In genomic region chr6:139448094-139448649, GRCh38 we compare ENCODE assay signal across 9 cellular contexts.
A peak's percentile ranks its signal among the peaks of the same experiment; 100 is the strongest.
DNase-seq lines count a peak whose midpoint lies in the region; ATAC-seq and TF ChIP-seq lines count a peak whose summit lies in the region.
"Had no signal": no experiment of that assay in that cellular context is flagged by ENCODE, and none has a peak within 500 bp of the region (broad histone marks: within the 10 kb centered on the region; RNA-seq: fewer than 3 reads in every experiment).

No MANE protein-coding gene starts in this region.

- no peak for TF ChIP-seq CTCF in glutamatergic neuron (IDR thresholded peaks at IDR 0.05; ENCODE audit: partially characterized antibody, unreplicated experiment)

- peaks cover 4% of the 10 kb centered on the region; the same call in 1 of the 2 replicates for H3K4me1 ChIP-seq in Karpas-422 (ENCODE audit: low read length)

- H3K9me2 ChIP-seq in Karpas-422 (replicated peaks; ENCODE audit: insufficient read depth, low read length), result no peaks in the 10 kb centered on the region

- no peaks in the 10 kb centered on the region for H3K9me3 Mint-ChIP-seq in glutamatergic neuron (ENCODE audit: unreplicated experiment)
- H3K9me3 Mint-ChIP-seq: activated T-helper 17 cell treated with anti-CD3 and anti-CD28 coated beads, Interleukin-2, amount 50 U/mL, for 72 hours had no signal

- H3K4me2 ChIP-seq in Karpas-422 (ENCODE audit: low read depth, low read length, poor library complexity, severe bottlenecking), result no peak overlapping the region

- H4K20me1 ChIP-seq in Karpas-422 (ENCODE audit: insufficient read depth, low read depth, low read length), result no peaks in the 10 kb centered on the region

- H3K9ac ChIP-seq in Karpas-422 (ENCODE audit: low read length), result no peak overlapping the region

- peak; percentile 59 for DNase-seq in kidney tubule cell (ENCODE audit: low spot score)
- DNase-seq in Karpas-422, result no peak
- no peak for DNase-seq in NCI-H69 (lab: John Stamatoyannopoulos, UW)
- DNase-seq in ureter (ENCODE audit: low spot score), result no peak
- DNase-seq in glutamatergic neuron, result no peak

- ATAC-seq in GM18858 (IDR thresholded peaks at IDR 0.05; ENCODE audit: unreplicated experiment), result peak; percentile 92
- peak; percentile 94 for ATAC-seq in GM21825 (IDR thresholded peaks at IDR 0.05; ENCODE audit: unreplicated experiment)
- peak; percentile 87 for ATAC-seq in HG03469 (IDR thresholded peaks at IDR 0.05; ENCODE audit: unreplicated experiment)
- ATAC-seq: activated T-helper 17 cell treated with anti-CD3 and anti-CD28 coated beads, Interleukin-2, amount 50 U/mL, for 72 hours had no signal

- H3K27me3 ChIP-seq in Karpas-422 (ENCODE audit: low read length), result no peaks in the 10 kb centered on the region

- H3K9me3 ChIP-seq in Karpas-422 (ENCODE audit: low read length), result no peaks in the 10 kb centered on the region

- no peak overlapping the region for H3K27ac ChIP-seq in Karpas-422 (ENCODE audit: low read length)

- no peak overlapping the region for H2AFZ ChIP-seq in Karpas-422 (ENCODE audit: low read length)

- H3K4me1 Mint-ChIP-seq in glutamatergic neuron (ENCODE audit: low read depth, unreplicated experiment), result peaks cover 1% of the 10 kb centered on the region
- H3K4me1 Mint-ChIP-seq: activated T-helper 17 cell treated with anti-CD3 and anti-CD28 coated beads, Interleukin-2, amount 50 U/mL, for 72 hours had no signal

- no peaks in the 10 kb centered on the region for H3K27me3 Mint-ChIP-seq in glutamatergic neuron (ENCODE audit: unreplicated experiment)
- H3K27me3 Mint-ChIP-seq: activated T-helper 17 cell treated with anti-CD3 and anti-CD28 coated beads, Interleukin-2, amount 50 U/mL, for 72 hours had no signal

- H3K36me3 ChIP-seq in Karpas-422 (ENCODE audit: insufficient read depth, low read length), result no peaks in the 10 kb centered on the region

- no peaks in the 10 kb centered on the region for H3K79me2 ChIP-seq in Karpas-422 (ENCODE audit: low read length)

- H3K27ac Mint-ChIP-seq in glutamatergic neuron (ENCODE audit: unreplicated experiment), result no peak overlapping the region
- H3K27ac Mint-ChIP-seq: activated T-helper 17 cell treated with anti-CD3 and anti-CD28 coated beads, Interleukin-2, amount 50 U/mL, for 72 hours had no signal

- H3K36me3 Mint-ChIP-seq in glutamatergic neuron (ENCODE audit: unreplicated experiment), result no peaks in the 10 kb centered on the region

- H3K4me3 ChIP-seq in Karpas-422 (ENCODE audit: low read length), result no peak overlapping the region

- H3K4me3 Mint-ChIP-seq in glutamatergic neuron (ENCODE audit: unreplicated experiment), result no peak overlapping the region
- H3K4me3 Mint-ChIP-seq: activated T-helper 17 cell treated with anti-CD3 and anti-CD28 coated beads, Interleukin-2, amount 50 U/mL, for 72 hours had no signal
